14 cellular contexts compared by ENCODE assay signal in the genomic region with DNA sequence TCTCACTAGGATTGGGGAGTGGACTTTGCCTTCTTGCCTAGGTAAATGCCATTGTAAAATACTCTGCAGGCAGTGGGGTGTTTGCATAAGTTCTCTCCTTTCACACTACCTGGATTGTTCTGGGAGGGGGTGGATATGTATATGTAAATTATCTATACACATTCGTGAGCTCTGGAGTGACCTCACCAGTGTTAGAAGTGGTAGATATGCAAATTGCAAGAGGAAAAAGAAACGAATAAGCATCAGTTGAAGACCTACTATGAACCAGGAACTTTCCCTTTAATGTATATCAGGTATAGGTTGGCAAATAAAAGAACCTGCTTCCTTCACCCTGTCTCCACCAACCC. TPM values are rescaled to one million over a fixed set of nuclear protein-coding genes. Genes with fewer than 3 reads are reported as not detected.
DNase-seq lines count a peak whose midpoint lies in the region; ATAC-seq, FAIRE-seq and TF ChIP-seq lines count a peak whose summit lies in the region.
"Had no signal": no experiment of that assay in that cellular context is flagged by ENCODE, and none has a peak within 500 bp of the region (broad histone marks: within the 10 kb centered on the region; RNA-seq: fewer than 3 reads in every experiment).

No MANE protein-coding gene starts in this region.

- TF ChIP-seq RAD21 in HepG2 (CRISPR knock-in tag; IDR thresholded peaks at IDR 0.05): no peak

- H3K4me3 ChIP-seq in HepG2 (replicated peaks in 1 of 3; ENCODE audit: insufficient read depth in 1 of 3, low read depth in 2 of 3, low read length in 3 of 3) (peak overlapping the region in 1 of 3 experiments; percentile 29; a peak in 1 of 6 replicates), right lobe of liver (no peak overlapping the region), iPS-20b (ENCODE audit: low read length) (no peak overlapping the region)

- no peaks in the 10 kb centered on the region for H4K20me1 ChIP-seq in HepG2 (ENCODE audit: insufficient read depth, low read length)

- H3K27me3 ChIP-seq in HepG2 (ENCODE audit: control insufficient read depth in 1 of 2, insufficient read depth in 2 of 2, low read length in 2 of 2) (no peaks in the 10 kb centered on the region; a peak in 1 of 5 replicates), right lobe of liver (no peaks in the 10 kb centered on the region), iPS-20b (ENCODE audit: insufficient read depth, low read length) (no peaks in the 10 kb centered on the region)
- H3K27me3 ChIP-seq: right atrium auricular region had no signal

- no peak for FAIRE-seq in HepG2 (lab: Jason Lieb, UNC)

- BruUV-seq in HepG2 (replicated peaks; lab: Mats Ljungman, UMichigan): no TSS peak

- intact Hi-C loops in HepG2 (cut with micrococcal nuclease; ENCODE audit: unreplicated experiment) (no loop called here), right lobe of liver (cut with DNase I) (no loop called here)

- TF ChIP-seq EP300 in HepG2 (IDR thresholded peaks at IDR 0.05; ENCODE audit: low read depth in 2 of 2, low read length in 2 of 2): no peak
- no peak for TF ChIP-seq EP300 in HepG2 (CRISPR knock-in tag; IDR thresholded peaks at IDR 0.05; ENCODE audit: borderline replicate concordance)

- TF ChIP-seq CTCF in HepG2 (CRISPR knock-in tag; IDR thresholded peaks at IDR 0.05): no peak
- TF ChIP-seq CTCF in right lobe of liver (IDR thresholded peaks at IDR 0.05): no peak

- in situ Hi-C loops in HepG2 (cut with HindIII; ENCODE audit: extremely low pct_ligation_motif_present, low pct_unique_long_range_greater_than_20kb): no loop called here

- H3K9me3 ChIP-seq in HepG2 (ENCODE audit: low read length): peaks cover 2% of the 10 kb centered on the region; the same call in 1 of the 2 replicates
- peaks cover 0 to 5% (median 0%) of the 10 kb centered on the region in 4 donors for H3K9me3 ChIP-seq in right lobe of liver
- peaks cover 1% of the 10 kb centered on the region; the same call in 1 of the 2 replicates for H3K9me3 ChIP-seq in iPS-20b (ENCODE audit: insufficient read depth, low read depth, low read length)

- H3K9ac ChIP-seq in HepG2 (ENCODE audit: insufficient read depth, low read depth, low read length) (no peak overlapping the region), iPS-20b (ENCODE audit: low read depth, low read length) (0 out of 2 replicates have a peak overlapping the region, but pooled peaks have one; percentile 0)

- DNase-seq in HepG2 (ENCODE audit: low spot score) (peak; percentile 64), right lobe of liver (no peak), SW480 (ENCODE audit: low spot score) (peak; percentile 49), NCI-H2081 (lab: John Stamatoyannopoulos, UW) (no peak), NCI-H82 (lab: John Stamatoyannopoulos, UW) (no peak)
- DNase-seq: activated CD8-positive, alpha-beta memory T cell treated with anti-CD3 and anti-CD28 coated beads, Interleukin-2, amount 50 U/mL, for 4 hours; HCEC 1CT; MV-4-11; stimulated activated CD4-positive, alpha-beta T cell treated with anti-CD3 and anti-CD28 coated beads, Interleukin-2, amount 100 ng/mL, for 48 hours had no signal

- H3K27ac ChIP-seq in HepG2 (ENCODE audit: extremely low read length, insufficient read depth, low read length): no peak overlapping the region
- H3K27ac ChIP-seq in right lobe of liver: no peak overlapping the region
- no peak overlapping the region for H3K27ac ChIP-seq in iPS-20b (ENCODE audit: low read length)

- ATAC-seq in HepG2 (no peak), right lobe of liver (no peak), HG03439 (IDR thresholded peaks at IDR 0.05; ENCODE audit: unreplicated experiment) (no peak), GM21360 (IDR thresholded peaks at IDR 0.05; ENCODE audit: unreplicated experiment) (no peak)

- H2AFZ ChIP-seq in HepG2 (ENCODE audit: low read length): no peak overlapping the region

- peaks cover 34% of the 10 kb centered on the region for H3K79me2 ChIP-seq in HepG2 (ENCODE audit: insufficient read depth, low read length)

- peak overlapping the region; percentile 38 for H3K4me2 ChIP-seq in HepG2 (ENCODE audit: low read depth, low read length)

- H3K36me3 ChIP-seq in HepG2 (replicated peaks in 1 of 2; ENCODE audit: control insufficient read depth in 1 of 2, insufficient read depth in 2 of 2, low read length in 2 of 2) (no peaks in the 10 kb centered on the region), right lobe of liver (no peaks in the 10 kb centered on the region), iPS-20b (ENCODE audit: insufficient read depth, low read depth, low read length) (no peaks in the 10 kb centered on the region)
- H3K36me3 ChIP-seq: right atrium auricular region had no signal

- CTCF ChIA-PET in HepG2 (lab: Yijun Ruan, JAX; ENCODE audit: low intra/inter-chr PET ratio, low total read pairs): no interaction called here

- WGBS in HepG2 (ENCODE audit: low lambda C conversion rate): 4% methylated on average over 2 of the region's 2 CpGs
- 47% methylated on average over 2 of the region's 2 CpGs for WGBS in right lobe of liver (ENCODE audit: insufficient coverage, low coverage, low lambda C conversion rate, missing lambda C conversion rate)

- POLR2A ChIA-PET in HepG2 (lab: Yijun Ruan, JAX): interaction anchor here (1.9 kb wide), 1 partner anchor 13 kb away, joined by 5 read pairs; no protein-coding TSS in a partner anchor

- TF ChIP-seq POLR2A in HepG2 (IDR thresholded peaks at IDR 0.05; ENCODE audit: insufficient read depth in 1 of 2, low read depth in 2 of 2, low read length in 2 of 2): no peak
- TF ChIP-seq POLR2A in right lobe of liver (IDR thresholded peaks at IDR 0.05): no peak

- H3K4me1 ChIP-seq in HepG2 (ENCODE audit: insufficient read depth, low read length) (peaks cover 34% of the 10 kb centered on the region), right lobe of liver (peaks cover 0 to 22% (median 10%) of the 10 kb centered on the region in 4 donors), iPS-20b (ENCODE audit: insufficient read depth, low read length) (peaks cover 17% of the 10 kb centered on the region; the same call in 1 of the 2 replicates)

RNA-seq across cellular contexts. Expression of gene ARHGEF11, which starts 1.5 kb away (rescaled TPM):
- total RNA-seq in HepG2 (2016; rRNA removed; fragmentation: Illumina TruSeq; extraction: Trizol) (16.0 and 21.2 TPM in 2 replicates), right lobe of liver (10 to 100 TPM; 10.5 to 18.7 (median 12.8) TPM)
- 3.0 and 3.1 TPM in 2 replicates for total RNA-seq in HepG2 (2016; cell fraction: cytosol; rRNA removed; fragmentation: Illumina TruSeq; extraction: Trizol; ENCODE audit: low read depth)
- total RNA-seq in HepG2 (2016; cell fraction: insoluble cytoplasmic fraction; rRNA removed; fragmentation: Illumina TruSeq; extraction: Trizol): 12.1 and 20.8 TPM in 2 replicates
- 8.7 and 9.3 TPM in 2 replicates for total RNA-seq in HepG2 (2016; cell fraction: membrane; rRNA removed; fragmentation: Illumina TruSeq; extraction: Trizol)
- 22.9 and 26.4 TPM in 2 replicates for total RNA-seq in HepG2 (2016; cell fraction: nucleus; rRNA removed; fragmentation: Illumina TruSeq; extraction: Trizol)
- 16.5 and 22.1 TPM in 2 replicates for polyA plus RNA-seq in HepG2 (2011; rRNA removed)
- polyA plus RNA-seq in HepG2 (2011; cell fraction: cytosol; rRNA removed): 7.4 and 8.7 TPM in 2 replicates
- 70.7 and 76.4 TPM in 2 replicates for polyA plus RNA-seq in HepG2 (2011; cell fraction: nucleus; rRNA removed)
- 9.4 and 12.9 TPM in 2 replicates for polyA plus RNA-seq in HepG2 (2012)
- polyA plus RNA-seq in HepG2 (2016; cell fraction: cytosol; fragmentation: Illumina TruSeq; extraction: Trizol; ENCODE audit: low read depth): 0.45 and 0.63 TPM in 2 replicates
- polyA plus RNA-seq in HepG2 (2016; cell fraction: insoluble cytoplasmic fraction; fragmentation: Illumina TruSeq; extraction: Trizol; ENCODE audit: low read depth): 9.9 and 12.7 TPM in 2 replicates
- polyA plus RNA-seq in HepG2 (2016; cell fraction: membrane; fragmentation: Illumina TruSeq; extraction: Trizol; ENCODE audit: low read depth): 3.1 and 3.6 TPM in 2 replicates
- polyA plus RNA-seq in HepG2 (2016; cell fraction: nucleus; fragmentation: Illumina TruSeq; extraction: Trizol; ENCODE audit: insufficient read depth, low read depth): 40.5 and 55.1 TPM in 2 replicates
- 21.2 and 27.7 TPM in 2 replicates for polyA minus RNA-seq in HepG2 (2011; rRNA and poly(A)+ RNA removed; ENCODE audit: low replicate concordance)
- polyA minus RNA-seq in HepG2 (2011; cell fraction: cytosol; rRNA and poly(A)+ RNA removed): 6.5 and 10.9 TPM in 2 replicates
- 32.3 and 34.1 TPM in 2 replicates for polyA minus RNA-seq in HepG2 (2011; cell fraction: nucleus; rRNA and poly(A)+ RNA removed)

RNA-seq across cellular contexts. Expression of gene ETV3L, which starts 52.6 kb away (rescaled TPM):
- not detected in 2 replicates for total RNA-seq in HepG2 (2016; rRNA removed; fragmentation: Illumina TruSeq; extraction: Trizol)
- total RNA-seq in HepG2 (2016; cell fraction: cytosol; rRNA removed; fragmentation: Illumina TruSeq; extraction: Trizol; ENCODE audit: low read depth): not detected in 2 replicates
- not detected in 2 replicates for total RNA-seq in HepG2 (2016; cell fraction: insoluble cytoplasmic fraction; rRNA removed; fragmentation: Illumina TruSeq; extraction: Trizol)
- not detected in 2 replicates for total RNA-seq in HepG2 (2016; cell fraction: membrane; rRNA removed; fragmentation: Illumina TruSeq; extraction: Trizol)
- not detected in 2 replicates for total RNA-seq in HepG2 (2016; cell fraction: nucleus; rRNA removed; fragmentation: Illumina TruSeq; extraction: Trizol)
- polyA plus RNA-seq in HepG2 (2011; rRNA removed): not detected in 2 replicates
- not detected in 2 replicates for polyA plus RNA-seq in HepG2 (2011; cell fraction: cytosol; rRNA removed)
- polyA plus RNA-seq in HepG2 (2011; cell fraction: nucleus; rRNA removed): not detected in 2 replicates
- polyA plus RNA-seq in HepG2 (2012): not detected in 2 replicates
- not detected in 2 replicates for polyA plus RNA-seq in HepG2 (2016; cell fraction: cytosol; fragmentation: Illumina TruSeq; extraction: Trizol; ENCODE audit: low read depth)
- not detected in 2 replicates for polyA plus RNA-seq in HepG2 (2016; cell fraction: insoluble cytoplasmic fraction; fragmentation: Illumina TruSeq; extraction: Trizol; ENCODE audit: low read depth)
- not detected in 2 replicates for polyA plus RNA-seq in HepG2 (2016; cell fraction: membrane; fragmentation: Illumina TruSeq; extraction: Trizol; ENCODE audit: low read depth)
- polyA plus RNA-seq in HepG2 (2016; cell fraction: nucleus; fragmentation: Illumina TruSeq; extraction: Trizol; ENCODE audit: insufficient read depth, low read depth): not detected in 2 replicates
- not detected in 2 replicates for polyA minus RNA-seq in HepG2 (2011; rRNA and poly(A)+ RNA removed; ENCODE audit: low replicate concordance)
- polyA minus RNA-seq in HepG2 (2011; cell fraction: cytosol; rRNA and poly(A)+ RNA removed): not detected in 2 replicates
- polyA minus RNA-seq in HepG2 (2011; cell fraction: nucleus; rRNA and poly(A)+ RNA removed): not detected in 2 replicates
- not detected for total RNA-seq in right lobe of liver
- total RNA-seq: right atrium auricular region, Right ventricle myocardium superior had no signal

Comparison
In these comparisons a context has a peak if more than half of its experiments do, and no peak if none do; other contexts are left out.
1. DNase-seq: peak in HepG2 (single experiment) and SW480 (single experiment); none in right lobe of liver (0 of 3), NCI-H2081 (0 of 2) and NCI-H82 (single experiment).